In the genomic region with DNA sequence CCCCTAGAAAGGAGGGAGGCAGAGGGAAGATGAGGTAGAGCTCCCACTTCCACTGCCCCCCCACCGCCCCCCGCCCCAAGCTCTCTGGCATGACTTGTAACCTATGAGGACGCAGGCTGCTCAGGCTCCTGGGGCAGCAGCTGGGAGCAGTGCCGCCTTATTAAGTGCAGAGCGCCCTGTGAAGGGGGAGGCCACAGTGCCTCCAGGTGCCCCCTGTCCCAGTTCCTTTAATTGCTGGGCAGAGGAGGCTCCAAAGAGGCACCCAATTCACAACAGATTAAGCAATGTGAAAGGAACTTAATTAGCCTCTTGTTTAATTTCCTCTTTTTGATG, we compare ENCODE assay signal across 1 cellular context.
TF ChIP-seq lines count a peak whose summit lies in the region.

No MANE protein-coding gene starts in this region.

TF ChIP-seq in HepG2, 621 proteins besides CTCF, POLR2A, EP300 and RAD21 (continues in another document):
- TF ChIP-seq ZNF878 (CRISPR knock-in tag; IDR thresholded peaks at IDR 0.05) (no peak), ZBTB1 (CRISPR knock-in tag; IDR thresholded peaks at IDR 0.05; ENCODE audit: borderline replicate concordance) (no peak), ZNF501 (CRISPR knock-in tag; IDR thresholded peaks at IDR 0.05) (no peak), NR2F6 (IDR thresholded peaks at IDR 0.05) (no peak), NR2F6 (CRISPR knock-in tag; IDR thresholded peaks at IDR 0.05) (no peak), ZNF383 (CRISPR knock-in tag; IDR thresholded peaks at IDR 0.05; ENCODE audit: borderline replicate concordance) (0 out of 2 replicates have a peak, but pooled peaks have one; percentile 4), FIP1L1 (IDR thresholded peaks at IDR 0.05; ENCODE audit: borderline replicate concordance, insufficient read depth, low read depth, low read length) (no peak), ATF7-NPFF (CRISPR knock-in tag; IDR thresholded peaks at IDR 0.05; ENCODE audit: low read depth) (no peak), SP4 (CRISPR knock-in tag; IDR thresholded peaks at IDR 0.05) (no peak), ZNF850 (CRISPR knock-in tag; conservative IDR thresholded peaks at IDR 0.05) (peak; percentile 80; the same call in 1 of the 2 replicates), ATRX (CRISPR knock-in tag; IDR thresholded peaks at IDR 0.05; ENCODE audit: borderline replicate concordance) (no peak), ZNF713 (CRISPR knock-in tag; IDR thresholded peaks at IDR 0.05) (no peak), ZNF644 (CRISPR knock-in tag; IDR thresholded peaks at IDR 0.05; ENCODE audit: low read depth) (no peak), MTF2 (CRISPR knock-in tag; IDR thresholded peaks at IDR 0.05; ENCODE audit: borderline replicate concordance) (0 out of 2 replicates have a peak, but pooled peaks have one; percentile 29), ZNF670 (CRISPR knock-in tag; IDR thresholded peaks at IDR 0.05; ENCODE audit: borderline replicate concordance) (no peak), ZNF720 (CRISPR knock-in tag; IDR thresholded peaks at IDR 0.05) (no peak), HES4 (CRISPR knock-in tag; IDR thresholded peaks at IDR 0.05; ENCODE audit: borderline replicate concordance) (no peak), DPF2 (CRISPR knock-in tag; IDR thresholded peaks at IDR 0.05; ENCODE audit: borderline replicate concordance, low read depth) (no peak), MED8 (CRISPR knock-in tag; IDR thresholded peaks at IDR 0.05; ENCODE audit: insufficient replicate concordance) (no peak), TBX3 (IDR thresholded peaks at IDR 0.05; ENCODE audit: borderline replicate concordance) (no peak), HNRNPL (IDR thresholded peaks at IDR 0.05; ENCODE audit: low read depth, low read length) (0 out of 2 replicates have a peak, but pooled peaks have one; percentile 53), MAZ (IDR thresholded peaks at IDR 0.05; ENCODE audit: borderline replicate concordance, low read depth, low read length) (no peak), MAZ (CRISPR knock-in tag; IDR thresholded peaks at IDR 0.05; ENCODE audit: low read depth) (no peak), ZNF7 (CRISPR knock-in tag; IDR thresholded peaks at IDR 0.05) (no peak), ZBTB7A (CRISPR knock-in tag; IDR thresholded peaks at IDR 0.05) (no peak)
- TF ChIP-seq, protein P1, sequence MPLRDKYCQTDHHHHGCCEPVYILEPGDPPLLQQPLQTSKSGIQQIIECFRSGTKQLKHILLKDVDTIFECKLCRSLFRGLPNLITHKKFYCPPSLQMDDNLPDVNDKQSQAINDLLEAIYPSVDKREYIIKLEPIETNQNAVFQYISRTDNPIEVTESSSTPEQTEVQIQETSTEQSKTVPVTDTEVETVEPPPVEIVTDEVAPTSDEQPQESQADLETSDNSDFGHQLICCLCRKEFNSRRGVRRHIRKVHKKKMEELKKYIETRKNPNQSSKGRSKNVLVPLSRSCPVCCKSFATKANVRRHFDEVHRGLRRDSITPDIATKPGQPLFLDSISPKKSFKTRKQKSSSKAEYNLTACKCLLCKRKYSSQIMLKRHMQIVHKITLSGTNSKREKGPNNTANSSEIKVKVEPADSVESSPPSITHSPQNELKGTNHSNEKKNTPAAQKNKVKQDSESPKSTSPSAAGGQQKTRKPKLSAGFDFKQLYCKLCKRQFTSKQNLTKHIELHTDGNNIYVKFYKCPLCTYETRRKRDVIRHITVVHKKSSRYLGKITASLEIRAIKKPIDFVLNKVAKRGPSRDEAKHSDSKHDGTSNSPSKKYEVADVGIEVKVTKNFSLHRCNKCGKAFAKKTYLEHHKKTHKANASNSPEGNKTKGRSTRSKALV (CRISPR knock-in tag; IDR thresholded peaks at IDR 0.05) = no peak
- TF ChIP-seq, protein P2, sequence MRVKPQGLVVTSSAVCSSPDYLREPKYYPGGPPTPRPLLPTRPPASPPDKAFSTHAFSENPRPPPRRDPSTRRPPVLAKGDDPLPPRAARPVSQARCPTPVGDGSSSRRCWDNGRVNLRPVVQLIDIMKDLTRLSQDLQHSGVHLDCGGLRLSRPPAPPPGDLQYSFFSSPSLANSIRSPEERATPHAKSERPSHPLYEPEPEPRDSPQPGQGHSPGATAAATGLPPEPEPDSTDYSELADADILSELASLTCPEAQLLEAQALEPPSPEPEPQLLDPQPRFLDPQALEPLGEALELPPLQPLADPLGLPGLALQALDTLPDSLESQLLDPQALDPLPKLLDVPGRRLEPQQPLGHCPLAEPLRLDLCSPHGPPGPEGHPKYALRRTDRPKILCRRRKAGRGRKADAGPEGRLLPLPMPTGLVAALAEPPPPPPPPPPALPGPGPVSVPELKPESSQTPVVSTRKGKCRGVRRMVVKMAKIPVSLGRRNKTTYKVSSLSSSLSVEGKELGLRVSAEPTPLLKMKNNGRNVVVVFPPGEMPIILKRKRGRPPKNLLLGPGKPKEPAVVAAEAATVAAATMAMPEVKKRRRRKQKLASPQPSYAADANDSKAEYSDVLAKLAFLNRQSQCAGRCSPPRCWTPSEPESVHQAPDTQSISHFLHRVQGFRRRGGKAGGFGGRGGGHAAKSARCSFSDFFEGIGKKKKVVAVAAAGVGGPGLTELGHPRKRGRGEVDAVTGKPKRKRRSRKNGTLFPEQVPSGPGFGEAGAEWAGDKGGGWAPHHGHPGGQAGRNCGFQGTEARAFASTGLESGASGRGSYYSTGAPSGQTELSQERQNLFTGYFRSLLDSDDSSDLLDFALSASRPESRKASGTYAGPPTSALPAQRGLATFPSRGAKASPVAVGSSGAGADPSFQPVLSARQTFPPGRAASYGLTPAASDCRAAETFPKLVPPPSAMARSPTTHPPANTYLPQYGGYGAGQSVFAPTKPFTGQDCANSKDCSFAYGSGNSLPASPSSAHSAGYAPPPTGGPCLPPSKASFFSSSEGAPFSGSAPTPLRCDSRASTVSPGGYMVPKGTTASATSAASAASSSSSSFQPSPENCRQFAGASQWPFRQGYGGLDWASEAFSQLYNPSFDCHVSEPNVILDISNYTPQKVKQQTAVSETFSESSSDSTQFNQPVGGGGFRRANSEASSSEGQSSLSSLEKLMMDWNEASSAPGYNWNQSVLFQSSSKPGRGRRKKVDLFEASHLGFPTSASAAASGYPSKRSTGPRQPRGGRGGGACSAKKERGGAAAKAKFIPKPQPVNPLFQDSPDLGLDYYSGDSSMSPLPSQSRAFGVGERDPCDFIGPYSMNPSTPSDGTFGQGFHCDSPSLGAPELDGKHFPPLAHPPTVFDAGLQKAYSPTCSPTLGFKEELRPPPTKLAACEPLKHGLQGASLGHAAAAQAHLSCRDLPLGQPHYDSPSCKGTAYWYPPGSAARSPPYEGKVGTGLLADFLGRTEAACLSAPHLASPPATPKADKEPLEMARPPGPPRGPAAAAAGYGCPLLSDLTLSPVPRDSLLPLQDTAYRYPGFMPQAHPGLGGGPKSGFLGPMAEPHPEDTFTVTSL (CRISPR knock-in tag; IDR thresholded peaks at IDR 0.05; ENCODE audit: borderline replicate concordance) = no peak
- TF ChIP-seq, protein P3, sequence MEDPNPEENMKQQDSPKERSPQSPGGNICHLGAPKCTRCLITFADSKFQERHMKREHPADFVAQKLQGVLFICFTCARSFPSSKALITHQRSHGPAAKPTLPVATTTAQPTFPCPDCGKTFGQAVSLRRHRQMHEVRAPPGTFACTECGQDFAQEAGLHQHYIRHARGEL (CRISPR knock-in tag; IDR thresholded peaks at IDR 0.05) = no peak
- TF ChIP-seq, protein P4, sequence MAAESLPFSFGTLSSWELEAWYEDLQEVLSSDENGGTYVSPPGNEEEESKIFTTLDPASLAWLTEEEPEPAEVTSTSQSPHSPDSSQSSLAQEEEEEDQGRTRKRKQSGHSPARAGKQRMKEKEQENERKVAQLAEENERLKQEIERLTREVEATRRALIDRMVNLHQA (CRISPR knock-in tag; IDR thresholded peaks at IDR 0.05) = no peak
- TF ChIP-seq, protein P5, sequence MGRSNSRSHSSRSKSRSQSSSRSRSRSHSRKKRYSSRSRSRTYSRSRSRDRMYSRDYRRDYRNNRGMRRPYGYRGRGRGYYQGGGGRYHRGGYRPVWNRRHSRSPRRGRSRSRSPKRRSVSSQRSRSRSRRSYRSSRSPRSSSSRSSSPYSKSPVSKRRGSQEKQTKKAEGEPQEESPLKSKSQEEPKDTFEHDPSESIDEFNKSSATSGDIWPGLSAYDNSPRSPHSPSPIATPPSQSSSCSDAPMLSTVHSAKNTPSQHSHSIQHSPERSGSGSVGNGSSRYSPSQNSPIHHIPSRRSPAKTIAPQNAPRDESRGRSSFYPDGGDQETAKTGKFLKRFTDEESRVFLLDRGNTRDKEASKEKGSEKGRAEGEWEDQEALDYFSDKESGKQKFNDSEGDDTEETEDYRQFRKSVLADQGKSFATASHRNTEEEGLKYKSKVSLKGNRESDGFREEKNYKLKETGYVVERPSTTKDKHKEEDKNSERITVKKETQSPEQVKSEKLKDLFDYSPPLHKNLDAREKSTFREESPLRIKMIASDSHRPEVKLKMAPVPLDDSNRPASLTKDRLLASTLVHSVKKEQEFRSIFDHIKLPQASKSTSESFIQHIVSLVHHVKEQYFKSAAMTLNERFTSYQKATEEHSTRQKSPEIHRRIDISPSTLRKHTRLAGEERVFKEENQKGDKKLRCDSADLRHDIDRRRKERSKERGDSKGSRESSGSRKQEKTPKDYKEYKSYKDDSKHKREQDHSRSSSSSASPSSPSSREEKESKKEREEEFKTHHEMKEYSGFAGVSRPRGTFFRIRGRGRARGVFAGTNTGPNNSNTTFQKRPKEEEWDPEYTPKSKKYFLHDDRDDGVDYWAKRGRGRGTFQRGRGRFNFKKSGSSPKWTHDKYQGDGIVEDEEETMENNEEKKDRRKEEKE (IDR thresholded peaks at IDR 0.05) = no peak
- TF ChIP-seq, protein P6, sequence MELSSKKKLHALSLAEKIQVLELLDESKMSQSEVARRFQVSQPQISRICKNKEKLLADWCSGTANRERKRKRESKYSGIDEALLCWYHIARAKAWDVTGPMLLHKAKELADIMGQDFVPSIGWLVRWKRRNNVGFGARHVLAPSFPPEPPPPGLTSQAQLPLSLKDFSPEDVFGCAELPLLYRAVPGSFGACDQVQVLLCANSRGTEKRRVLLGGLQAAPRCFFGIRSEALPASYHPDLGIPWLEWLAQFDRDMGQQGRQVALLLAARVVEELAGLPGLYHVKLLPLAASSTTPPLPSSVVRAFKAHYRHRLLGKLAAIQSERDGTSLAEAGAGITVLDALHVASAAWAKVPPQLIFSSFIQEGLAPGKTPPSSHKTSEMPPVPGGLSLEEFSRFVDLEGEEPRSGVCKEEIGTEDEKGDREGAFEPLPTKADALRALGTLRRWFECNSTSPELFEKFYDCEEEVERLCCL (CRISPR knock-in tag; IDR thresholded peaks at IDR 0.05; ENCODE audit: borderline replicate concordance) = no peak
- TF ChIP-seq, protein P7, sequence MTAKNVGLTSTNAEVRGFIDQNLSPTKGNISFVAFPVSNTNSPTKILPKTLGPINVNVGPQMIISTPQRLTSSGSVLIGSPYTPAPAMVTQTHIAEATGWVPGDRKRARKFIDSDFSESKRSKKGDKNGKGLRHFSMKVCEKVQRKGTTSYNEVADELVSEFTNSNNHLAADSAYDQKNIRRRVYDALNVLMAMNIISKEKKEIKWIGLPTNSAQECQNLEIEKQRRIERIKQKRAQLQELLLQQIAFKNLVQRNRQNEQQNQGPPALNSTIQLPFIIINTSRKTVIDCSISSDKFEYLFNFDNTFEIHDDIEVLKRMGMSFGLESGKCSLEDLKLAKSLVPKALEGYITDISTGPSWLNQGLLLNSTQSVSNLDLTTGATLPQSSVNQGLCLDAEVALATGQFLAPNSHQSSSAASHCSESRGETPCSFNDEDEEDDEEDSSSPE (CRISPR knock-in tag; IDR thresholded peaks at IDR 0.05) = no peak
- TF ChIP-seq, protein P8, sequence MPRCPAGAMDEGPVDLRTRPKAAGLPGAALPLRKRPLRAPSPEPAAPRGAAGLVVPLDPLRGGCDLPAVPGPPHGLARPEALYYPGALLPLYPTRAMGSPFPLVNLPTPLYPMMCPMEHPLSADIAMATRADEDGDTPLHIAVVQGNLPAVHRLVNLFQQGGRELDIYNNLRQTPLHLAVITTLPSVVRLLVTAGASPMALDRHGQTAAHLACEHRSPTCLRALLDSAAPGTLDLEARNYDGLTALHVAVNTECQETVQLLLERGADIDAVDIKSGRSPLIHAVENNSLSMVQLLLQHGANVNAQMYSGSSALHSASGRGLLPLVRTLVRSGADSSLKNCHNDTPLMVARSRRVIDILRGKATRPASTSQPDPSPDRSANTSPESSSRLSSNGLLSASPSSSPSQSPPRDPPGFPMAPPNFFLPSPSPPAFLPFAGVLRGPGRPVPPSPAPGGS (CRISPR knock-in tag; IDR thresholded peaks at IDR 0.05) = no peak
- TF ChIP-seq, protein P9, sequence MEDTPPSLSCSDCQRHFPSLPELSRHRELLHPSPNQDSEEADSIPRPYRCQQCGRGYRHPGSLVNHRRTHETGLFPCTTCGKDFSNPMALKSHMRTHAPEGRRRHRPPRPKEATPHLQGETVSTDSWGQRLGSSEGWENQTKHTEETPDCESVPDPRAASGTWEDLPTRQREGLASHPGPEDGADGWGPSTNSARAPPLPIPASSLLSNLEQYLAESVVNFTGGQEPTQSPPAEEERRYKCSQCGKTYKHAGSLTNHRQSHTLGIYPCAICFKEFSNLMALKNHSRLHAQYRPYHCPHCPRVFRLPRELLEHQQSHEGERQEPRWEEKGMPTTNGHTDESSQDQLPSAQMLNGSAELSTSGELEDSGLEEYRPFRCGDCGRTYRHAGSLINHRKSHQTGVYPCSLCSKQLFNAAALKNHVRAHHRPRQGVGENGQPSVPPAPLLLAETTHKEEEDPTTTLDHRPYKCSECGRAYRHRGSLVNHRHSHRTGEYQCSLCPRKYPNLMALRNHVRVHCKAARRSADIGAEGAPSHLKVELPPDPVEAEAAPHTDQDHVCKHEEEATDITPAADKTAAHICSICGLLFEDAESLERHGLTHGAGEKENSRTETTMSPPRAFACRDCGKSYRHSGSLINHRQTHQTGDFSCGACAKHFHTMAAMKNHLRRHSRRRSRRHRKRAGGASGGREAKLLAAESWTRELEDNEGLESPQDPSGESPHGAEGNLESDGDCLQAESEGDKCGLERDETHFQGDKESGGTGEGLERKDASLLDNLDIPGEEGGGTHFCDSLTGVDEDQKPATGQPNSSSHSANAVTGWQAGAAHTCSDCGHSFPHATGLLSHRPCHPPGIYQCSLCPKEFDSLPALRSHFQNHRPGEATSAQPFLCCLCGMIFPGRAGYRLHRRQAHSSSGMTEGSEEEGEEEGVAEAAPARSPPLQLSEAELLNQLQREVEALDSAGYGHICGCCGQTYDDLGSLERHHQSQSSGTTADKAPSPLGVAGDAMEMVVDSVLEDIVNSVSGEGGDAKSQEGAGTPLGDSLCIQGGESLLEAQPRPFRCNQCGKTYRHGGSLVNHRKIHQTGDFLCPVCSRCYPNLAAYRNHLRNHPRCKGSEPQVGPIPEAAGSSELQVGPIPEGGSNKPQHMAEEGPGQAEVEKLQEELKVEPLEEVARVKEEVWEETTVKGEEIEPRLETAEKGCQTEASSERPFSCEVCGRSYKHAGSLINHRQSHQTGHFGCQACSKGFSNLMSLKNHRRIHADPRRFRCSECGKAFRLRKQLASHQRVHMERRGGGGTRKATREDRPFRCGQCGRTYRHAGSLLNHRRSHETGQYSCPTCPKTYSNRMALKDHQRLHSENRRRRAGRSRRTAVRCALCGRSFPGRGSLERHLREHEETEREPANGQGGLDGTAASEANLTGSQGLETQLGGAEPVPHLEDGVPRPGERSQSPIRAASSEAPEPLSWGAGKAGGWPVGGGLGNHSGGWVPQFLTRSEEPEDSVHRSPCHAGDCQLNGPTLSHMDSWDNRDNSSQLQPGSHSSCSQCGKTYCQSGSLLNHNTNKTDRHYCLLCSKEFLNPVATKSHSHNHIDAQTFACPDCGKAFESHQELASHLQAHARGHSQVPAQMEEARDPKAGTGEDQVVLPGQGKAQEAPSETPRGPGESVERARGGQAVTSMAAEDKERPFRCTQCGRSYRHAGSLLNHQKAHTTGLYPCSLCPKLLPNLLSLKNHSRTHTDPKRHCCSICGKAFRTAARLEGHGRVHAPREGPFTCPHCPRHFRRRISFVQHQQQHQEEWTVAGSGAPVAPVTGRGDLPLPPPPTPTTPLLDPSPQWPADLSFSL (CRISPR knock-in tag; IDR thresholded peaks at IDR 0.05) = no peak
